ENCODE assay signal across 8 cellular contexts in genomic region chr21:37367758-37368535, GRCh38. TPM values are rescaled to one million over a fixed set of nuclear protein-coding genes. Genes with fewer than 3 reads are reported as not detected.
A peak's percentile ranks its signal among the peaks of the same experiment; 100 is the strongest.
DNase-seq lines count a peak whose midpoint lies in the region; ATAC-seq and TF ChIP-seq lines count a peak whose summit lies in the region.

No MANE protein-coding gene starts in this region.

- no peak for TF ChIP-seq CTCF in GM12875 (IDR thresholded peaks at IDR 0.05; ENCODE audit: borderline replicate concordance, insufficient read depth, low read depth, low read length)
- no peak for TF ChIP-seq CTCF in activated CD8-positive, alpha-beta T cell treated with anti-CD3 and anti-CD28 coated beads for 36 hours (IDR thresholded peaks at IDR 0.05)
- TF ChIP-seq CTCF in endodermal cell (conservative IDR thresholded peaks at IDR 0.05), result no peak
- TF ChIP-seq CTCF in testis (IDR thresholded peaks at IDR 0.05), result no peak

- DNase-seq in activated CD8-positive, alpha-beta T cell treated with anti-CD3 and anti-CD28 coated beads for 36 hours, result peak; percentile 60
- peak; percentile 62 for DNase-seq in endodermal cell
- peak; percentile 55 for DNase-seq in myocyte (ENCODE audit: low read depth)
- peak; percentile 43 for DNase-seq in testis

- no peaks in the 10 kb centered on the region for H3K9me3 Mint-ChIP-seq in activated CD8-positive, alpha-beta T cell treated with anti-CD3 and anti-CD28 coated beads for 36 hours
- H3K9me3 Mint-ChIP-seq in endodermal cell, result no peaks in the 10 kb centered on the region

- H3K4me1 Mint-ChIP-seq in activated CD8-positive, alpha-beta T cell treated with anti-CD3 and anti-CD28 coated beads for 36 hours (ENCODE audit: low read depth), result peaks cover 42% of the 10 kb centered on the region
- H3K4me1 Mint-ChIP-seq in endodermal cell, result peaks cover 39% of the 10 kb centered on the region

- H3K36me3 Mint-ChIP-seq in activated CD8-positive, alpha-beta T cell treated with anti-CD3 and anti-CD28 coated beads for 36 hours (ENCODE audit: low read depth), result peaks cover 11% of the 10 kb centered on the region
- no peaks in the 10 kb centered on the region for H3K36me3 Mint-ChIP-seq in endodermal cell (ENCODE audit: low read depth)

- H3K27ac Mint-ChIP-seq in activated CD8-positive, alpha-beta T cell treated with anti-CD3 and anti-CD28 coated beads for 36 hours, result peak overlapping the region; percentile 93
- peak overlapping the region; percentile 92 for H3K27ac Mint-ChIP-seq in endodermal cell

- intact Hi-C loops in activated CD8-positive, alpha-beta T cell treated with anti-CD3 and anti-CD28 coated beads for 36 hours (cut with micrococcal nuclease), result loop anchor here (5.0 kb wide), 1 partner anchor 101 kb away; the partner anchor contains the start of gene VPS26C
- intact Hi-C loops in testis (cut with DNase I; ENCODE audit: low total_unique reads), result loop anchor here (2.0 kb wide), 1 partner anchor 101 kb away; the partner anchor contains the start of gene VPS26C

- H3K9ac ChIP-seq in endodermal cell (ENCODE audit: extremely low read depth, low read length, poor library complexity, severe bottlenecking), result peak overlapping the region; percentile 98

- ATAC-seq in activated CD8-positive, alpha-beta T cell treated with anti-CD3 and anti-CD28 coated beads for 36 hours, result peak; percentile 5
- ATAC-seq in GM21367 (IDR thresholded peaks at IDR 0.05; ENCODE audit: unreplicated experiment) (no peak), HG03521 (IDR thresholded peaks at IDR 0.05; ENCODE audit: unreplicated experiment) (no peak)

- H3K27me3 ChIP-seq in endodermal cell (ENCODE audit: control insufficient read depth, insufficient read depth, low read length, poor library complexity, severe bottlenecking) (no peaks in the 10 kb centered on the region), testis (no peaks in the 10 kb centered on the region)

- CTCF ChIA-PET in activated CD8-positive, alpha-beta T cell treated with anti-CD3 and anti-CD28 coated beads for 36 hours (lab: Charles Lee), result interaction anchor here (1.0 to 2.7 kb wide), 4 partner anchors 48 to 122 kb away, joined by 3 to 8 read pairs (median 4); partner anchors contain the start of gene VPS26C

- no peaks in the 10 kb centered on the region for H3K27me3 Mint-ChIP-seq in activated CD8-positive, alpha-beta T cell treated with anti-CD3 and anti-CD28 coated beads for 36 hours
- no peaks in the 10 kb centered on the region for H3K27me3 Mint-ChIP-seq in endodermal cell (ENCODE audit: insufficient read depth)

- 0% methylated on average over 21 to 61 of the region's 61 CpGs for WGBS in endodermal cell (ENCODE audit: insufficient coverage in 1 of 2, insufficient read length in 1 of 2), 2 experiments
- WGBS in testis, 2 donors, result 1 to 2% methylated on average over 29 to 60 of the region's 61 CpGs

- peak overlapping the region; percentile 98 for H3K27ac ChIP-seq in KOPT-K1 (ENCODE audit: low read depth, low read length, poor library complexity, severe bottlenecking)
- peak overlapping the region; percentile 64 for H3K27ac ChIP-seq in endodermal cell (ENCODE audit: low read depth, low read length)
- H3K27ac ChIP-seq in testis, result peak overlapping the region; percentile 97 to 100

- POLR2A ChIA-PET in activated CD8-positive, alpha-beta T cell treated with anti-CD3 and anti-CD28 coated beads for 36 hours (lab: Charles Lee), result interaction anchor here (0.6 to 1.9 kb wide), 10 partner anchors 13 to 1194 kb away, joined by 3 to 7 read pairs (median 6); partner anchors contain the start of gene VPS26C

- peak overlapping the region; percentile 98 for H3K4me3 ChIP-seq in GM12875 (ENCODE audit: low read depth, low read length)
- peak overlapping the region; percentile 89 for H3K4me3 ChIP-seq in endodermal cell (ENCODE audit: low read length)
- H3K4me3 ChIP-seq in testis, result peak overlapping the region; percentile 96 to 99

- H3K36me3 ChIP-seq in KOPT-K1 (ENCODE audit: insufficient read depth, low read length), result no peaks in the 10 kb centered on the region
- H3K36me3 ChIP-seq in endodermal cell (ENCODE audit: control insufficient read depth, insufficient read depth, low read length), result no peaks in the 10 kb centered on the region
- no peaks in the 10 kb centered on the region for H3K36me3 ChIP-seq in testis (ENCODE audit: low read depth, missing control alignments)

- peak overlapping the region; percentile 90 for H3K4me3 Mint-ChIP-seq in activated CD8-positive, alpha-beta T cell treated with anti-CD3 and anti-CD28 coated beads for 36 hours
- H3K4me3 Mint-ChIP-seq in endodermal cell, result peak overlapping the region; percentile 98

- no peaks in the 10 kb centered on the region for H3K4me1 ChIP-seq in endodermal cell (ENCODE audit: control insufficient read depth, insufficient read depth, low read length)
- peaks cover 31% of the 10 kb centered on the region for H3K4me1 ChIP-seq in testis

- TF ChIP-seq POLR2A in testis (IDR thresholded peaks at IDR 0.05), result no peak

- H3K9me3 ChIP-seq in KOPT-K1 (ENCODE audit: insufficient read depth, low read length, poor library complexity, severe bottlenecking) (no peaks in the 10 kb centered on the region), endodermal cell (ENCODE audit: control insufficient read depth, low read length) (no peaks in the 10 kb centered on the region), testis (no peaks in the 10 kb centered on the region)

RNA-seq across cellular contexts. Expression of gene DYRK1A, which starts 1.4 kb away (rescaled TPM):
- 10 to 100 TPM; 57.5 to 58.7 TPM for total RNA-seq in activated CD8-positive, alpha-beta T cell treated with anti-CD3 and anti-CD28 coated beads for 36 hours
- 10 to 100 TPM; 73.9 to 75.2 TPM for total RNA-seq in endodermal cell
- polyA plus RNA-seq in endodermal cell (2013, experiment 1 of 2), result 35.8 TPM
- polyA plus RNA-seq in endodermal cell (2013, experiment 2 of 2), result 38.0 TPM
- total RNA-seq in myocyte, result 79.6 and 97.3 TPM in 2 replicates
- 25.9 TPM for polyA plus RNA-seq in myocyte (2012)
- 100 to 1,000 TPM; 141 to 166 TPM for total RNA-seq in testis
- polyA plus RNA-seq in testis (ENCODE audit: insufficient read depth, low read depth, low replicate concordance), result 68.6 TPM
